In the genomic region with DNA sequence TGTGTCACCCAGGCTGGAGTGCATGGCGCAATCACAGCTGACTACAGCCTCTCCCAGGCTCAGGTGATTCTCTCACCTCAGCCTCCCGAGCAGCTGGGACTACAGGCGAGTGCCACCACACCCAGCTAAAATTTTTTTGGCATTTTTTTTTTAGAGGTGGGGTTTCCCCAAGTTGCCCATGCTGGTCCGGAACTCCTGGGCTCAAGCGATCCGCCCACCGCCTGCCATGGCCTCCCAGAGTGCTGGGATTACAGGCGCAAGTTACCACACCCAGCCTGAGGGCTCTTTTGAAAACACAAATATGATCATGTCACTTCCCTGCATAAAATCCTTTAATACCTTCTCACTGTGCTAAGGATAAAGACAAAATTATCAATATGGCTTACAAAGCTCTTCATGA, we compare ENCODE assay signal across 12 cellular contexts.
A peak's percentile ranks its signal among the peaks of the same experiment; 100 is the strongest.
DNase-seq lines count a peak whose midpoint lies in the region; ATAC-seq, FAIRE-seq and TF ChIP-seq lines count a peak whose summit lies in the region.
"Had no signal": no experiment of that assay in that cellular context is flagged by ENCODE, and none has a peak within 500 bp of the region (broad histone marks: within the 10 kb centered on the region; RNA-seq: fewer than 3 reads in every experiment).

No MANE protein-coding gene starts in this region.

- H3K9ac ChIP-seq in BLaER1 = no peak overlapping the region
- no peak overlapping the region for H3K9ac ChIP-seq in GM12878 (ENCODE audit: control insufficient read depth, insufficient read depth, low read length)

- H3K4me1 Mint-ChIP-seq in HFFc6 (ENCODE audit: low read depth) = peaks cover 72% of the 10 kb centered on the region
- peaks cover 47 to 95% (median 92%) of the 10 kb centered on the region in 4 donors for H3K4me1 Mint-ChIP-seq in naive thymus-derived CD8-positive, alpha-beta T cell

- H3K9me3 ChIP-seq in BLaER1 (no peaks in the 10 kb centered on the region), GM12878 (replicated peaks; ENCODE audit: control insufficient read depth, insufficient read depth, low read length) (no peaks in the 10 kb centered on the region)
- H3K9me3 ChIP-seq: esophagus muscularis mucosa had no signal

- H3K36me3 ChIP-seq in BLaER1 = no peaks in the 10 kb centered on the region
- H3K36me3 ChIP-seq in GM12878 (ENCODE audit: control insufficient read depth in 2 of 2, insufficient read depth in 2 of 2, low read length in 1 of 2) = no peaks in the 10 kb centered on the region
- H3K36me3 ChIP-seq: esophagus muscularis mucosa had no signal

- CTCF ChIA-PET in GM12878 (lab: Yijun Ruan, JAX) = interaction anchor here (0.8 to 9.2 kb wide), 12 partner anchors 10 to 242 kb away, joined by 3 to 88 read pairs (median 4); a partner anchor contains a TSS

- H3K36me3 Mint-ChIP-seq in HFFc6 (ENCODE audit: low read depth) = peaks cover 30% of the 10 kb centered on the region
- peaks cover 8 to 13% (median 8%) of the 10 kb centered on the region in 3 donors for H3K36me3 Mint-ChIP-seq in naive thymus-derived CD8-positive, alpha-beta T cell

- in situ Hi-C loops in GM12878 (cut with MboI) = no loop called here

- intact Hi-C loops in GM12878 (cut with micrococcal nuclease; ENCODE audit: unreplicated experiment) = loop anchor here (5.0 kb wide), 3 partner anchors 68 to 132 kb away; a partner anchor contains a TSS

- H3K4me3 Mint-ChIP-seq in HFFc6 = no peak overlapping the region
- peak overlapping the region; percentile 34 to 86 (median 75) for H3K4me3 Mint-ChIP-seq in naive thymus-derived CD8-positive, alpha-beta T cell

- no peaks in the 10 kb centered on the region for H3K9me3 Mint-ChIP-seq in HFFc6
- H3K9me3 Mint-ChIP-seq in naive thymus-derived CD8-positive, alpha-beta T cell = peaks cover 0 to 11% (median 0%) of the 10 kb centered on the region in 9 donors

- WGBS in GM12878 (ENCODE audit: insufficient coverage, insufficient replicate concordance, low lambda C conversion rate, missing lambda C conversion rate) = 82% methylated on average over 8 of the region's 8 CpGs

- no peak for TF ChIP-seq POLR2A in GM12878 (IDR thresholded peaks at IDR 0.05; ENCODE audit: low read depth, low read length)

- TF ChIP-seq EP300 in GM12878 (IDR thresholded peaks at IDR 0.05; ENCODE audit: borderline replicate concordance in 1 of 2, control insufficient read depth in 1 of 2, low read depth in 2 of 2, low read length in 2 of 2) = no peak

- RAD21 ChIA-PET in GM12878 (lab: Charles Lee; ENCODE audit: unreplicated experiment) = interaction anchor here (0.6 to 4.4 kb wide), 18 partner anchors 11 to 404 kb away, joined by 3 to 34 read pairs (median 5); a partner anchor contains a TSS

- SMC1A ChIA-PET in GM12878 (lab: Charles Lee; ENCODE audit: uncharacterized antibody, unreplicated experiment) = interaction anchor here (0.9 to 5.5 kb wide), 20 partner anchors 8 to 1001 kb away, joined by 3 to 84 read pairs (median 4); a partner anchor contains a TSS

- H3K79me2 ChIP-seq in GM12878 (ENCODE audit: control insufficient read depth, insufficient read depth, low read length) = peaks cover 58% of the 10 kb centered on the region

- H3K4me2 ChIP-seq in BLaER1 (peak overlapping the region; percentile 77), GM12878 (ENCODE audit: control insufficient read depth, insufficient read depth) (peak overlapping the region; percentile 77)

- TF ChIP-seq CTCF in HFFc6 (IDR thresholded peaks at IDR 0.05) = no peak
- no peak for TF ChIP-seq CTCF in GM12878 (IDR thresholded peaks at IDR 0.05 in 2 of 3, conservative IDR thresholded peaks at IDR 0.05 in 1 of 3; ENCODE audit: control insufficient read depth in 2 of 3, extremely low read depth in 1 of 3, insufficient read depth in 1 of 3, low read depth in 3 of 3, low read length in 3 of 3)

- POLR2A ChIA-PET in GM12878 (lab: Charles Lee) = interaction anchor here (0.7 to 5.1 kb wide), 4 partner anchors 11 to 85 kb away, joined by 4 to 50 read pairs (median 8); no protein-coding TSS in a partner anchor
- POLR2A ChIA-PET in naive thymus-derived CD8-positive, alpha-beta T cell (lab: Charles Lee) = interaction anchor here (0.8 to 4.5 kb wide), 12 partner anchors 10 to 85 kb away, joined by 3 to 28 read pairs (median 4); no protein-coding TSS in a partner anchor

- TF ChIP-seq RAD21 in GM12878 (IDR thresholded peaks at IDR 0.05; ENCODE audit: insufficient read depth, low read depth, low read length) = no peak

- H3K27ac Mint-ChIP-seq in HFFc6 = peak overlapping the region; percentile 54
- H3K27ac Mint-ChIP-seq in naive thymus-derived CD8-positive, alpha-beta T cell = peak overlapping the region; percentile 63 to 100 (median 98)

- H4K20me1 ChIP-seq in BLaER1 (no peaks in the 10 kb centered on the region), GM12878 (ENCODE audit: control insufficient read depth, insufficient read depth) (no peaks in the 10 kb centered on the region)

- DNase-seq in HFFc6 (no peak), GM12878 (ENCODE audit: low read depth, low spot score) (no peak), NK-92 (lab: John Stamatoyannopoulos, UW; ENCODE audit: unreplicated experiment) (no peak), SHP77 treated with DMSO at 0.1 percent for 48 hours (lab: John Stamatoyannopoulos, UW) (no peak)
- peak in 2 of 10 donors; percentile 13 to 17 for DNase-seq in naive thymus-derived CD8-positive, alpha-beta T cell
- DNase-seq in stimulated activated CD4-positive, alpha-beta T cell treated with anti-CD3 and anti-CD28 coated beads, Interleukin-4, amount 100 ng/mL, for 24 hours = no peak
- DNase-seq: activated CD8-positive, alpha-beta memory T cell treated with anti-CD3 and anti-CD28 coated beads, Interleukin-2, amount 50 U/mL, for 4 hours; NCI-H187 had no signal

- BruUV-seq in GM12878 (replicated peaks; lab: Mats Ljungman, UMichigan) = no TSS peak

- H3K27me3 Mint-ChIP-seq in HFFc6 (ENCODE audit: insufficient read depth) = no peaks in the 10 kb centered on the region
- no peaks in the 10 kb centered on the region for H3K27me3 Mint-ChIP-seq in naive thymus-derived CD8-positive, alpha-beta T cell

- peak overlapping the region; percentile 30; the same call in 1 of the 2 replicates for H3K4me3 ChIP-seq in BLaER1
- H3K4me3 ChIP-seq in GM12878 = peak overlapping the region; percentile 34; the same call in 1 of the 2 replicates
- H3K4me3 ChIP-seq: esophagus muscularis mucosa had no signal

- H3K27me3 ChIP-seq in BLaER1 = no peaks in the 10 kb centered on the region
- H3K27me3 ChIP-seq in GM12878 (replicated peaks in 1 of 2; ENCODE audit: control insufficient read depth in 2 of 2, insufficient read depth in 2 of 2, low read length in 1 of 2) = no peaks in the 10 kb centered on the region
- H3K27me3 ChIP-seq: esophagus muscularis mucosa had no signal

- H2AFZ ChIP-seq in GM12878 (ENCODE audit: control insufficient read depth, low read depth, low read length) = no peak overlapping the region

- H3K4me1 ChIP-seq in BLaER1 = peaks cover 74% of the 10 kb centered on the region
- peaks cover 66% of the 10 kb centered on the region for H3K4me1 ChIP-seq in GM12878 (ENCODE audit: control insufficient read depth, insufficient read depth, low read length)

- FAIRE-seq in GM12878 (lab: Jason Lieb, UNC) = no peak
- FAIRE-seq: small intestine had no signal

- peak overlapping the region; percentile 79 for H3K27ac ChIP-seq in BLaER1
- H3K27ac ChIP-seq in GM12878 (ENCODE audit: control insufficient read depth, insufficient read depth) = peak overlapping the region; percentile 34
- H3K27ac ChIP-seq: esophagus muscularis mucosa had no signal

- no peak for ATAC-seq in GM12878
- ATAC-seq in naive thymus-derived CD8-positive, alpha-beta T cell = peak in 1 of 2 donors; percentile 5
- ATAC-seq in GM19035 (IDR thresholded peaks at IDR 0.05; ENCODE audit: unreplicated experiment) = no peak

TF ChIP-seq in GM12878, 131 proteins besides CTCF, POLR2A, EP300 and RAD21:
- no peak for TF ChIP-seq MXI1 (IDR thresholded peaks at IDR 0.05; ENCODE audit: low read depth, low read length)
- TF ChIP-seq, protein P1, sequence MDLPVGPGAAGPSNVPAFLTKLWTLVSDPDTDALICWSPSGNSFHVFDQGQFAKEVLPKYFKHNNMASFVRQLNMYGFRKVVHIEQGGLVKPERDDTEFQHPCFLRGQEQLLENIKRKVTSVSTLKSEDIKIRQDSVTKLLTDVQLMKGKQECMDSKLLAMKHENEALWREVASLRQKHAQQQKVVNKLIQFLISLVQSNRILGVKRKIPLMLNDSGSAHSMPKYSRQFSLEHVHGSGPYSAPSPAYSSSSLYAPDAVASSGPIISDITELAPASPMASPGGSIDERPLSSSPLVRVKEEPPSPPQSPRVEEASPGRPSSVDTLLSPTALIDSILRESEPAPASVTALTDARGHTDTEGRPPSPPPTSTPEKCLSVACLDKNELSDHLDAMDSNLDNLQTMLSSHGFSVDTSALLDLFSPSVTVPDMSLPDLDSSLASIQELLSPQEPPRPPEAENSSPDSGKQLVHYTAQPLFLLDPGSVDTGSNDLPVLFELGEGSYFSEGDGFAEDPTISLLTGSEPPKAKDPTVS (IDR thresholded peaks at IDR 0.05; ENCODE audit: low read depth, low read length) = no peak
- TF ChIP-seq CHD4 (IDR thresholded peaks at IDR 0.05) = no peak
- no peak for TF ChIP-seq NR2C2 (IDR thresholded peaks at IDR 0.05; ENCODE audit: borderline replicate concordance, control insufficient read depth, insufficient read length, low read depth)
